ENCODE assay signal across 25 cellular contexts in genomic region chr5:175707751-175708375, GRCh38. TPM values are rescaled to one million over a fixed set of nuclear protein-coding genes. Genes with fewer than 3 reads are reported as not detected.
"Had no signal": no experiment of that assay in that cellular context is flagged by ENCODE, and none has a peak within 500 bp of the region (broad histone marks: within the 10 kb centered on the region; RNA-seq: fewer than 3 reads in every experiment).

No MANE protein-coding gene starts in this region.

- H3K4me3 ChIP-seq: body of pancreas, colonic mucosa, hepatocyte, psoas muscle, SK-N-MC, thoracic aorta had no signal

- DNase-seq: activated CD4-positive, alpha-beta memory T cell treated with anti-CD3 and anti-CD28 coated beads, Interleukin-2, amount 10 ng/mL, durations not matched to agents 7 days and 5 days; activated CD4-positive, alpha-beta T cell treated with anti-CD3 and anti-CD28 coated beads for 4 hours; activated gamma-delta T cell; activated naive CD8-positive, alpha-beta T cell treated with anti-CD3 and anti-CD28 coated beads, Interleukin-2, amount 10 ng/mL, durations not matched to agents 7 days and 5 days; activated T-cell treated with anti-CD3 and anti-CD28 coated beads, Interleukin-2, amount 50 U/mL, for 48 hours; central memory CD4-positive, alpha-beta T cell; colonic mucosa; foreskin keratinocyte; left colon; right cardiac atrium; small intestine; stimulated activated CD4-positive, alpha-beta T cell treated with anti-CD3 and anti-CD28 coated beads, Interleukin-4, amount 100 ng/mL, for 1 hour; stimulated activated naive CD8-positive, alpha-beta T cell treated with anti-CD3 and anti-CD28 coated beads, Interleukin-15, amount 100 ng/mL, for 72 hours; WERI-Rb-1 had no signal

- H3K27me3 ChIP-seq: body of pancreas, colonic mucosa, hepatocyte had no signal

- H3K9me3 Mint-ChIP-seq: activated CD4-positive, alpha-beta memory T cell treated with anti-CD3 and anti-CD28 coated beads, Interleukin-2, amount 10 ng/mL, durations not matched to agents 7 days and 5 days; activated naive CD8-positive, alpha-beta T cell treated with anti-CD3 and anti-CD28 coated beads, Interleukin-2, amount 10 ng/mL, durations not matched to agents 7 days and 5 days; stimulated activated naive CD8-positive, alpha-beta T cell treated with anti-CD3 and anti-CD28 coated beads, Interleukin-15, amount 100 ng/mL, for 72 hours had no signal

- H3K4me1 ChIP-seq: colonic mucosa, foreskin keratinocyte, psoas muscle had no signal

- H3K9me3 ChIP-seq: body of pancreas, colonic mucosa, thoracic aorta had no signal

- H3K27me3 Mint-ChIP-seq: activated CD4-positive, alpha-beta memory T cell treated with anti-CD3 and anti-CD28 coated beads, Interleukin-2, amount 10 ng/mL, durations not matched to agents 7 days and 5 days; activated naive CD8-positive, alpha-beta T cell treated with anti-CD3 and anti-CD28 coated beads, Interleukin-2, amount 10 ng/mL, durations not matched to agents 7 days and 5 days; stimulated activated naive CD8-positive, alpha-beta T cell treated with anti-CD3 and anti-CD28 coated beads, Interleukin-15, amount 100 ng/mL, for 72 hours had no signal

- H3K4me1 Mint-ChIP-seq: activated naive CD8-positive, alpha-beta T cell treated with anti-CD3 and anti-CD28 coated beads, Interleukin-2, amount 10 ng/mL, durations not matched to agents 7 days and 5 days; neural crest cell; stimulated activated naive CD8-positive, alpha-beta T cell treated with anti-CD3 and anti-CD28 coated beads, Interleukin-15, amount 100 ng/mL, for 72 hours had no signal

- ATAC-seq: body of pancreas; foreskin keratinocyte; left colon; psoas muscle; right cardiac atrium; stimulated activated naive CD8-positive, alpha-beta T cell treated with anti-CD3 and anti-CD28 coated beads, Interleukin-15, amount 100 ng/mL, for 72 hours had no signal

- H3K27ac ChIP-seq: body of pancreas, colonic mucosa, foreskin keratinocyte, psoas muscle, SK-N-MC, thoracic aorta, WERI-Rb-1 had no signal

- H3K4me3 Mint-ChIP-seq: activated CD4-positive, alpha-beta memory T cell treated with anti-CD3 and anti-CD28 coated beads, Interleukin-2, amount 10 ng/mL, durations not matched to agents 7 days and 5 days; activated naive CD8-positive, alpha-beta T cell treated with anti-CD3 and anti-CD28 coated beads, Interleukin-2, amount 10 ng/mL, durations not matched to agents 7 days and 5 days; neural crest cell; stimulated activated naive CD8-positive, alpha-beta T cell treated with anti-CD3 and anti-CD28 coated beads, Interleukin-15, amount 100 ng/mL, for 72 hours had no signal

- H3K27ac Mint-ChIP-seq: activated CD4-positive, alpha-beta memory T cell treated with anti-CD3 and anti-CD28 coated beads, Interleukin-2, amount 10 ng/mL, durations not matched to agents 7 days and 5 days; activated naive CD8-positive, alpha-beta T cell treated with anti-CD3 and anti-CD28 coated beads, Interleukin-2, amount 10 ng/mL, durations not matched to agents 7 days and 5 days; stimulated activated naive CD8-positive, alpha-beta T cell treated with anti-CD3 and anti-CD28 coated beads, Interleukin-15, amount 100 ng/mL, for 72 hours had no signal

- H3K36me3 ChIP-seq: colonic mucosa, thoracic aorta, WERI-Rb-1 had no signal

- FAIRE-seq: islet of Langerhans, small intestine, urothelium cell line had no signal

RNA-seq across cellular contexts. Expression of gene HRH2, which starts 50.0 kb away (rescaled TPM):
- total RNA-seq: fibroblast of lung, foreskin keratinocyte, lung microvascular endothelial cell, myocyte had no signal
- polyA plus RNA-seq: foreskin keratinocyte had no signal
